ENCODE assay signal across 9 cellular contexts in genomic region chr14:93970967-93971634, GRCh38. TPM values are rescaled to one million over a fixed set of nuclear protein-coding genes. Genes with fewer than 3 reads are reported as not detected.
A peak's percentile ranks its signal among the peaks of the same experiment; 100 is the strongest.
DNase-seq lines count a peak whose midpoint lies in the region; ATAC-seq, FAIRE-seq and TF ChIP-seq lines count a peak whose summit lies in the region.
"Had no signal": no experiment of that assay in that cellular context is flagged by ENCODE, and none has a peak within 500 bp of the region (broad histone marks: within the 10 kb centered on the region; RNA-seq: fewer than 3 reads in every experiment).

No MANE protein-coding gene starts in this region.

- no peak overlapping the region for H3K18ac ChIP-seq in mesendoderm (ENCODE audit: low read length)

- no peak overlapping the region for H3K27ac ChIP-seq in CD8-positive, alpha-beta memory T cell (ENCODE audit: low read depth, low read length)
- H3K27ac ChIP-seq in kidney (ENCODE audit: low read depth in 2 of 2, low read length in 2 of 2) (no peak overlapping the region), subcutaneous abdominal adipose tissue (ENCODE audit: low read depth, low read length) (no peak overlapping the region), mesendoderm (ENCODE audit: low read depth, low read length) (no peak overlapping the region)

- FAIRE-seq in kidney (lab: Jason Lieb, UNC): no peak
- FAIRE-seq: endothelial cell of umbilical vein had no signal

- peak overlapping the region; percentile 75 for H3K4me3 ChIP-seq in CD8-positive, alpha-beta memory T cell (ENCODE audit: low read length)
- peak overlapping the region; percentile 53 to 59 for H3K4me3 ChIP-seq in kidney (ENCODE audit: low read length in 2 of 2)
- peak overlapping the region; percentile 38 to 59 (median 52) for H3K4me3 ChIP-seq in subcutaneous abdominal adipose tissue (ENCODE audit: low read depth in 1 of 5, low read length in 5 of 5)
- H3K4me3 ChIP-seq in mesendoderm (ENCODE audit: low read length): no peak overlapping the region

- peaks cover 0 to 5% (median 1%) of the 10 kb centered on the region in 3 donors for H3K36me3 Mint-ChIP-seq in CD8-positive, alpha-beta memory T cell
- H3K36me3 Mint-ChIP-seq in activated CD4-positive, alpha-beta T cell treated with anti-CD3 and anti-CD28 coated beads, Interleukin-2, amount 10 ng/mL, durations not matched to agents 24 days and 14 days (ENCODE audit: low read depth): peaks cover 14% of the 10 kb centered on the region

- H3K9me3 ChIP-seq in CD8-positive, alpha-beta memory T cell (ENCODE audit: low read length): no peaks in the 10 kb centered on the region
- H3K9me3 ChIP-seq in kidney (ENCODE audit: control insufficient read depth in 1 of 2, low read length in 2 of 2): no peaks in the 10 kb centered on the region
- H3K9me3 ChIP-seq in subcutaneous abdominal adipose tissue (ENCODE audit: control insufficient read depth in 5 of 5, low read length in 5 of 5): no peaks in the 10 kb centered on the region

- H3K27me3 Mint-ChIP-seq in CD8-positive, alpha-beta memory T cell: peaks cover 0 to 3% of the 10 kb centered on the region in 2 donors
- H3K27me3 Mint-ChIP-seq in activated CD4-positive, alpha-beta T cell treated with anti-CD3 and anti-CD28 coated beads, Interleukin-2, amount 10 ng/mL, durations not matched to agents 24 days and 14 days: no peaks in the 10 kb centered on the region

- TF ChIP-seq CTCF in kidney (IDR thresholded peaks at IDR 0.05; ENCODE audit: borderline replicate concordance, extremely low read depth, insufficient read depth): no peak

- ATAC-seq in GM19395 (IDR thresholded peaks at IDR 0.05; ENCODE audit: unreplicated experiment) (peak; percentile 40), HG03469 (IDR thresholded peaks at IDR 0.05; ENCODE audit: unreplicated experiment) (peak; percentile 27)

- DNase-seq in CD8-positive, alpha-beta memory T cell: peak in 3 of 5 donors; percentile 19 to 74 (median 37)
- peak; percentile 93 for DNase-seq in activated CD4-positive, alpha-beta T cell treated with anti-CD3 and anti-CD28 coated beads, Interleukin-2, amount 10 ng/mL, durations not matched to agents 24 days and 14 days
- no peak for DNase-seq in kidney
- no peak for DNase-seq in mesendoderm
- DNase-seq in hypothalamus (lab: John Stamatoyannopoulos, UW): no peak

- no peaks in the 10 kb centered on the region for H3K27me3 ChIP-seq in CD8-positive, alpha-beta memory T cell (ENCODE audit: insufficient read depth, low read length, poor library complexity, severe bottlenecking)
- H3K27me3 ChIP-seq in subcutaneous abdominal adipose tissue (ENCODE audit: control insufficient read depth in 5 of 5, insufficient read depth in 4 of 5, low read length in 5 of 5) (peaks cover 0 to 5% (median 2%) of the 10 kb centered on the region in 5 donors), mesendoderm (ENCODE audit: insufficient read depth, low read length, poor library complexity) (no peaks in the 10 kb centered on the region)

- no peak overlapping the region for H4K8ac ChIP-seq in mesendoderm (ENCODE audit: low read depth, low read length)

- no peak overlapping the region for H4K5ac ChIP-seq in mesendoderm (ENCODE audit: low read length)

- no peak overlapping the region for H3K23ac ChIP-seq in mesendoderm (ENCODE audit: low read length)

- WGBS in mesendoderm (ENCODE audit: extremely low coverage, insufficient coverage, low lambda C conversion rate): no CpG with 5 or more reads among the region's 15 CpGs

- H3K4me1 Mint-ChIP-seq in CD8-positive, alpha-beta memory T cell: peaks cover 40 to 92% (median 58%) of the 10 kb centered on the region in 3 donors
- H3K4me1 Mint-ChIP-seq in activated CD4-positive, alpha-beta T cell treated with anti-CD3 and anti-CD28 coated beads, Interleukin-2, amount 10 ng/mL, durations not matched to agents 24 days and 14 days: peaks cover 70% of the 10 kb centered on the region

- no peak overlapping the region for H3K4me2 ChIP-seq in mesendoderm (ENCODE audit: low read length)

- no peaks in the 10 kb centered on the region for H3K36me3 ChIP-seq in CD8-positive, alpha-beta memory T cell (ENCODE audit: insufficient read depth, low read length)
- H3K36me3 ChIP-seq in kidney (ENCODE audit: control insufficient read depth in 1 of 2, insufficient read depth in 2 of 2, low read length in 2 of 2): no peaks in the 10 kb centered on the region
- no peaks in the 10 kb centered on the region for H3K36me3 ChIP-seq in subcutaneous abdominal adipose tissue (ENCODE audit: control insufficient read depth in 5 of 5, insufficient read depth in 5 of 5, low read length in 5 of 5)
- H3K36me3 ChIP-seq in mesendoderm (ENCODE audit: control insufficient read depth, insufficient read depth, low read length): no peaks in the 10 kb centered on the region

- CTCF ChIA-PET in CD8-positive, alpha-beta memory T cell (lab: Charles Lee): interaction anchor here (0.7 to 33.9 kb wide), 18 partner anchors 10 to 190 kb away, joined by 3 to 945 read pairs (median 4); partner anchors contain the start of genes CCDC197, DDX24 and IFI27L1

- POLR2A ChIA-PET in CD8-positive, alpha-beta memory T cell (lab: Charles Lee): interaction anchor here (0.5 to 2.8 kb wide), 9 partner anchors 8 to 55 kb away, joined by 3 to 21 read pairs (median 3); partner anchors contain the start of genes CCDC197 and OTUB2

- H3K4ac ChIP-seq in mesendoderm (ENCODE audit: low read depth, low read length): no peak overlapping the region

- no peak overlapping the region for H2AK5ac ChIP-seq in mesendoderm (ENCODE audit: low read length)

- H3K79me2 ChIP-seq in mesendoderm (ENCODE audit: control insufficient read depth, insufficient read depth, low read length): no peaks in the 10 kb centered on the region

- H3K79me1 ChIP-seq in mesendoderm (ENCODE audit: low read length): no peaks in the 10 kb centered on the region

- H3K4me1 ChIP-seq in CD8-positive, alpha-beta memory T cell (ENCODE audit: insufficient read depth, low read length): peaks cover 21% of the 10 kb centered on the region
- H3K4me1 ChIP-seq in kidney (ENCODE audit: control insufficient read depth in 1 of 2, insufficient read depth in 1 of 2, low read depth in 1 of 2, low read length in 2 of 2) (peaks cover 0 to 9% of the 10 kb centered on the region in 2 donors), subcutaneous abdominal adipose tissue (ENCODE audit: control insufficient read depth in 5 of 5, insufficient read depth in 5 of 5, low read length in 5 of 5) (peaks cover 0 to 26% (median 17%) of the 10 kb centered on the region in 5 donors), mesendoderm (ENCODE audit: control insufficient read depth, low read depth, low read length) (no peaks in the 10 kb centered on the region)

- intact Hi-C loops in activated CD4-positive, alpha-beta T cell treated with anti-CD3 and anti-CD28 coated beads, Interleukin-2, amount 10 ng/mL, durations not matched to agents 24 days and 14 days (cut with micrococcal nuclease): loop anchor here (1.0 to 10.0 kb wide), 5 partner anchors 8 to 1294 kb away; no protein-coding TSS in a partner anchor
- intact Hi-C loops in kidney (cut with DNase I): no loop called here

- H2BK15ac ChIP-seq in mesendoderm (replicated peaks; ENCODE audit: low read depth): no peak overlapping the region

- H3K4me3 Mint-ChIP-seq in CD8-positive, alpha-beta memory T cell: peak overlapping the region; percentile 79 to 91 (median 90)
- peak overlapping the region; percentile 83 for H3K4me3 Mint-ChIP-seq in activated CD4-positive, alpha-beta T cell treated with anti-CD3 and anti-CD28 coated beads, Interleukin-2, amount 10 ng/mL, durations not matched to agents 24 days and 14 days

- H3K27ac Mint-ChIP-seq in CD8-positive, alpha-beta memory T cell: peak overlapping the region; percentile 65 to 96 (median 90)
- peak overlapping the region; percentile 98 for H3K27ac Mint-ChIP-seq in activated CD4-positive, alpha-beta T cell treated with anti-CD3 and anti-CD28 coated beads, Interleukin-2, amount 10 ng/mL, durations not matched to agents 24 days and 14 days

- no peak overlapping the region for H3K56ac ChIP-seq in mesendoderm (ENCODE audit: low read length)

- peaks cover 0 to 2% (median 1%) of the 10 kb centered on the region in 5 donors for H3K9me3 Mint-ChIP-seq in CD8-positive, alpha-beta memory T cell
- no peaks in the 10 kb centered on the region for H3K9me3 Mint-ChIP-seq in activated CD4-positive, alpha-beta T cell treated with anti-CD3 and anti-CD28 coated beads, Interleukin-2, amount 10 ng/mL, durations not matched to agents 24 days and 14 days

- H3K9ac ChIP-seq in kidney (ENCODE audit: low read length in 2 of 2) (no peak overlapping the region), subcutaneous abdominal adipose tissue (ENCODE audit: low read length in 5 of 5) (peak overlapping the region in 2 of 5 donors; percentile 3 to 51), mesendoderm (ENCODE audit: low read length) (no peak overlapping the region)

- H2BK5ac ChIP-seq in mesendoderm (ENCODE audit: low read length): no peak overlapping the region

- no peak overlapping the region for H2BK120ac ChIP-seq in mesendoderm (ENCODE audit: low read depth, low read length)

RNA-seq across cellular contexts. Expression of gene ASB2, which starts 5.3 kb away (rescaled TPM):
- 10 to 100 TPM; 93.5 to 98.0 TPM for total RNA-seq in CD8-positive, alpha-beta memory T cell
- polyA plus RNA-seq in CD8-positive, alpha-beta memory T cell: 4.8 TPM
- total RNA-seq in activated CD4-positive, alpha-beta T cell treated with anti-CD3 and anti-CD28 coated beads, Interleukin-2, amount 10 ng/mL, durations not matched to agents 24 days and 14 days: 21.1 and 21.6 TPM in 2 replicates
- total RNA-seq in kidney: 3.7 TPM
- polyA plus RNA-seq in kidney (ENCODE audit: insufficient read depth, low read depth, low replicate concordance): 0.97 TPM
- 0.45 TPM for polyA plus RNA-seq in mesendoderm (2013, experiment 1 of 2)
- 0.41 TPM for polyA plus RNA-seq in mesendoderm (2013, experiment 2 of 2)
- total RNA-seq: endothelial cell of umbilical vein had no signal
- polyA plus RNA-seq: endothelial cell of umbilical vein had no signal

RNA-seq across cellular contexts. Expression of gene CCDC197, which starts 26.0 kb away (rescaled TPM):
- total RNA-seq in CD8-positive, alpha-beta memory T cell: not detected
- not detected for polyA plus RNA-seq in CD8-positive, alpha-beta memory T cell
- not detected in 2 replicates for total RNA-seq in activated CD4-positive, alpha-beta T cell treated with anti-CD3 and anti-CD28 coated beads, Interleukin-2, amount 10 ng/mL, durations not matched to agents 24 days and 14 days
- total RNA-seq in kidney: not detected
- not detected for polyA plus RNA-seq in kidney (ENCODE audit: insufficient read depth, low read depth, low replicate concordance)
- polyA plus RNA-seq in mesendoderm (2013, experiment 1 of 2): not detected
- polyA plus RNA-seq in mesendoderm (2013, experiment 2 of 2): not detected
- total RNA-seq: endothelial cell of umbilical vein had no signal
- polyA plus RNA-seq: endothelial cell of umbilical vein had no signal

RNA-seq across cellular contexts. Expression of gene FAM181A, which starts 44.0 kb away (rescaled TPM):
- not detected for total RNA-seq in CD8-positive, alpha-beta memory T cell
- polyA plus RNA-seq in CD8-positive, alpha-beta memory T cell: not detected
- total RNA-seq in activated CD4-positive, alpha-beta T cell treated with anti-CD3 and anti-CD28 coated beads, Interleukin-2, amount 10 ng/mL, durations not matched to agents 24 days and 14 days: not detected in 2 replicates
- not detected for total RNA-seq in kidney
- polyA plus RNA-seq in kidney (ENCODE audit: insufficient read depth, low read depth, low replicate concordance): not detected
- not detected for polyA plus RNA-seq in mesendoderm (2013, experiment 1 of 2)
- polyA plus RNA-seq in mesendoderm (2013, experiment 2 of 2): not detected
- total RNA-seq: endothelial cell of umbilical vein had no signal
- polyA plus RNA-seq: endothelial cell of umbilical vein had no signal

RNA-seq across cellular contexts. Expression of gene OTUB2, which starts 55.0 kb away (rescaled TPM):
- total RNA-seq in CD8-positive, alpha-beta memory T cell: 1 to 10 TPM; 1.1 to 1.8 TPM
- polyA plus RNA-seq in CD8-positive, alpha-beta memory T cell: 0.12 TPM
- total RNA-seq in activated CD4-positive, alpha-beta T cell treated with anti-CD3 and anti-CD28 coated beads, Interleukin-2, amount 10 ng/mL, durations not matched to agents 24 days and 14 days: 1.3 and 1.7 TPM in 2 replicates
- 1.1 TPM for total RNA-seq in kidney
- polyA plus RNA-seq in kidney (ENCODE audit: insufficient read depth, low read depth, low replicate concordance): 1.6 TPM
- polyA plus RNA-seq in mesendoderm (2013, experiment 1 of 2): 0.93 TPM
- 1.1 TPM for polyA plus RNA-seq in mesendoderm (2013, experiment 2 of 2)

Comparison
In these comparisons a context has a peak if more than half of its experiments do, and no peak if none do; other contexts are left out.
1. DNase-seq: peak in CD8-positive, alpha-beta memory T cell (3 of 5) and activated CD4-positive, alpha-beta T cell treated with anti-CD3 and anti-CD28 coated beads, Interleukin-2, amount 10 ng/mL, durations not matched to agents 24 days and 14 days (single experiment); none in kidney (single experiment), mesendoderm (single experiment) and hypothalamus (0 of 51).